6 cellular contexts compared by ENCODE assay signal in the genomic region with DNA sequence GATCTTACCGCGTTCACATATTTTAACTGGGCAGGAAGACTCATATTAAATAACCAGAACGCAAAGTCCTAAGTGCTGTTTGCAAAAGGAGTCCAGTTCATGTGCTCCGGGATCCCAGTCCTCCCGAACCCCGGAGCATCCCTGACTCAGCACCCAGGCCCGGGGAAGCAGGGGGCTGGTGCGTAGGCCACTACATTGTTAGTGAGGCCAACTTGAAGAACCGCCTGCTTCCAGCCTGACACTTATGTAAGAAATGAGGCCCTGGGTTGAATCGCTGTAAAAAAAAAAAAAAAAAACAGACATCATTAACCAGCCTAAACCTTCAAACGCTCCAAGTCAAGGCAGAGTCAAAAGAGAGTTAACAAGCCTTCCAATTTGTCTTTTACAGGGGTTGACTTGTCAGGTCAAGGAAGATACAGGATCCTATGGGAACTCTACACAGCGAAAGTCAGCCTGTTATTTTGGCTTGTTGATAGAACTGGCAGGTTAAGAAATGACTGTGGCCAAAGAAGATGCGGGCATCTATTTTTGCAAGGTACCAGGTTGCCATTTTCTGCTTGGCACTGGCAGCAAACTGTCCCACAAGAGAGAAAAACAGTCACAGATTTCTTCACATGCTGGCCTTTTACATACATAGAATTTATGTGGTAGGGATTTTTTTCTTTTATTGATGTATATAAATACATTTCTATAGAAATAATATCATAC.
"Had no signal": no experiment of that assay in that cellular context is flagged by ENCODE, and none has a peak within 500 bp of the region (broad histone marks: within the 10 kb centered on the region; RNA-seq: fewer than 3 reads in every experiment).

No MANE protein-coding gene starts in this region.

- DNase-seq: activated gamma-delta T cell; activated T-cell treated with anti-CD3 and anti-CD28 coated beads, Interleukin-2, amount 50 U/mL, for 4 hours; NCI-H510A had no signal

- FAIRE-seq: TTC549 had no signal

- ATAC-seq: T-cell had no signal

- H3K27ac ChIP-seq: SK-N-MC had no signal

- H3K4me3 ChIP-seq: SK-N-MC had no signal
